18 cellular contexts compared by ENCODE assay signal in genomic region chr1:40318970-40319621, GRCh38.
"Had no signal": no experiment of that assay in that cellular context is flagged by ENCODE, and none has a peak within 500 bp of the region (broad histone marks: within the 10 kb centered on the region; RNA-seq: fewer than 3 reads in every experiment).

No MANE protein-coding gene starts in this region.

- DNase-seq: activated CD4-positive, alpha-beta T cell treated with anti-CD3 and anti-CD28 coated beads for 1 hour; activated CD4-positive, alpha-beta T cell treated with anti-CD3 and anti-CD28 coated beads, Interleukin-2, amount 50 U/mL, for 48 hours; amniotic stem cell; effector CD8-positive, alpha-beta T cell; gastrocnemius medialis; head of caudate nucleus; left lung; ovary; stimulated activated CD4-positive, alpha-beta T cell treated with anti-CD3 and anti-CD28 coated beads, Interleukin-4, amount 100 ng/mL, for 24 hours; stomach; trophoblast cell; WERI-Rb-1 had no signal

- ATAC-seq: esophagus mucosa; gastrocnemius medialis; left lung; sciatic nerve; stimulated activated effector memory CD8-positive, alpha-beta T cell treated with anti-CD3 and anti-CD28 coated beads, Interleukin-12 subunit alpha, Interleukin-12 subunit beta, amount 100 ng/mL, for 72 hours had no signal

- H3K36me3 Mint-ChIP-seq: activated naive CD8-positive, alpha-beta T cell; stimulated activated effector memory CD8-positive, alpha-beta T cell treated with anti-CD3 and anti-CD28 coated beads, Interleukin-12 subunit alpha, Interleukin-12 subunit beta, amount 100 ng/mL, for 72 hours had no signal

- H3K9me3 Mint-ChIP-seq: dendritic cell treated with granulocyte-macrophage colony-stimulating factor and Interleukin-4, amounts not matched to agents 40 ng/mL and 50 ng/mL, for 4 days; stimulated activated effector memory CD8-positive, alpha-beta T cell treated with anti-CD3 and anti-CD28 coated beads, Interleukin-12 subunit alpha, Interleukin-12 subunit beta, amount 100 ng/mL, for 72 hours; T-helper 1 cell treated with Interleukin-12 subunit alpha and Interleukin-12 subunit beta and Interleukin-4 antibody, amounts not matched to agents 30 μg/mL and 1 μg/mL, for 36 hours had no signal

- H3K36me3 ChIP-seq: gastrocnemius medialis, left lung, ovary, stomach, WERI-Rb-1 had no signal

- H3K9me3 ChIP-seq: gastrocnemius medialis, left lung, ovary, stomach had no signal

- H3K4me3 Mint-ChIP-seq: activated naive CD8-positive, alpha-beta T cell; dendritic cell treated with granulocyte-macrophage colony-stimulating factor and Interleukin-4, amounts not matched to agents 40 ng/mL and 50 ng/mL, for 4 days; stimulated activated effector memory CD8-positive, alpha-beta T cell treated with anti-CD3 and anti-CD28 coated beads, Interleukin-12 subunit alpha, Interleukin-12 subunit beta, amount 100 ng/mL, for 72 hours; T-helper 1 cell treated with Interleukin-12 subunit alpha and Interleukin-12 subunit beta and Interleukin-4 antibody, amounts not matched to agents 30 μg/mL and 1 μg/mL, for 36 hours had no signal

- H3K27ac Mint-ChIP-seq: activated naive CD8-positive, alpha-beta T cell; dendritic cell treated with granulocyte-macrophage colony-stimulating factor and Interleukin-4, amounts not matched to agents 40 ng/mL and 50 ng/mL, for 4 days; stimulated activated effector memory CD8-positive, alpha-beta T cell treated with anti-CD3 and anti-CD28 coated beads, Interleukin-12 subunit alpha, Interleukin-12 subunit beta, amount 100 ng/mL, for 72 hours had no signal

- H3K4me3 ChIP-seq: gastrocnemius medialis, left lung, ovary, stomach had no signal
